In genomic region chr11:122115520-122116343, GRCh38 we compare ENCODE assay signal across 9 cellular contexts. TPM values are rescaled to one million over a fixed set of nuclear protein-coding genes. Genes with fewer than 3 reads are reported as not detected.
DNase-seq lines count a peak whose midpoint lies in the region; ATAC-seq, FAIRE-seq and TF ChIP-seq lines count a peak whose summit lies in the region.
"Had no signal": no experiment of that assay in that cellular context is flagged by ENCODE, and none has a peak within 500 bp of the region (broad histone marks: within the 10 kb centered on the region; RNA-seq: fewer than 3 reads in every experiment).

TSS of gene BLID (minus strand) at chr11:122116215. CDS start at chr11:122115922, 293 bp downstream.

- no peaks in the 10 kb centered on the region for H3K79me1 ChIP-seq in mesendoderm (ENCODE audit: low read length)

- H3K23ac ChIP-seq in mesendoderm (ENCODE audit: low read length) = no peak within 1 kb of the TSS

- no peaks in the 10 kb centered on the region for H3K79me2 ChIP-seq in mesendoderm (ENCODE audit: control insufficient read depth, insufficient read depth, low read length)

- H3K4me3 ChIP-seq in AG09309 (ENCODE audit: control insufficient read depth, low read depth, low read length) = no peak within 1 kb of the TSS
- H3K4me3 ChIP-seq in cardiac fibroblast (replicated peaks in 1 of 2; ENCODE audit: low read depth in 2 of 2, low read length in 2 of 2) = no peak within 1 kb of the TSS
- no peak within 1 kb of the TSS for H3K4me3 ChIP-seq in mesendoderm (ENCODE audit: low read length)

- no peak within 1 kb of the TSS for H4K8ac ChIP-seq in mesendoderm (ENCODE audit: low read depth, low read length)

- ATAC-seq in GM21786 (IDR thresholded peaks at IDR 0.05; ENCODE audit: unreplicated experiment) = no peak

- TF ChIP-seq CTCF in AG09309 (IDR thresholded peaks at IDR 0.05; ENCODE audit: control insufficient read depth, insufficient read depth, low read depth, low read length, missing control alignments) (peak; percentile 65), cardiac fibroblast (IDR thresholded peaks at IDR 0.05; ENCODE audit: low read depth, low read length) (peak; percentile 64)

- FAIRE-seq in frontal cortex (lab: Jason Lieb, UNC) = no peak

- H3K27me3 ChIP-seq in mesendoderm (ENCODE audit: insufficient read depth, low read length, poor library complexity) = no peaks in the 10 kb centered on the region

- H3K36me3 ChIP-seq in mesendoderm (ENCODE audit: control insufficient read depth, insufficient read depth, low read length) = no peaks in the 10 kb centered on the region

- no peak within 1 kb of the TSS for H3K9ac ChIP-seq in mesendoderm (ENCODE audit: low read length)

- no peak within 1 kb of the TSS for H2AK5ac ChIP-seq in mesendoderm (ENCODE audit: low read length)

- DNase-seq in AG09309 (ENCODE audit: low read depth) (no peak), HT-29 (ENCODE audit: low spot score) (peak; percentile 67), cardiac fibroblast (ENCODE audit: low read depth in 2 of 2) (peak; percentile 63 to 65), mesendoderm (peak; percentile 70), HK-2 (ENCODE audit: unreplicated experiment) (no peak), frontal cortex (ENCODE audit: low spot score in 2 of 2) (no peak), ureter (ENCODE audit: low spot score) (no peak)
- DNase-seq: activated naive CD4-positive, alpha-beta T cell treated with anti-CD3 and anti-CD28 coated beads, Interleukin-2, amount 50 U/mL, for 16 hours had no signal

- no peak within 1 kb of the TSS for H2BK5ac ChIP-seq in mesendoderm (ENCODE audit: low read length)

- no peak within 1 kb of the TSS for H3K27ac ChIP-seq in mesendoderm (ENCODE audit: low read depth, low read length)

- no peak within 1 kb of the TSS for H3K4ac ChIP-seq in mesendoderm (ENCODE audit: low read depth, low read length)

- no peak within 1 kb of the TSS for H2BK15ac ChIP-seq in mesendoderm (replicated peaks; ENCODE audit: low read depth)

- no peak within 1 kb of the TSS for H4K5ac ChIP-seq in mesendoderm (ENCODE audit: low read length)

- no peak within 1 kb of the TSS for H3K4me2 ChIP-seq in mesendoderm (ENCODE audit: low read length)

- no CpG with 5 or more reads among the region's 10 CpGs for whole genome bisulfite sequencing in mesendoderm (ENCODE audit: extremely low coverage, insufficient coverage, low lambda C conversion rate)

- no peak within 1 kb of the TSS for H3K56ac ChIP-seq in mesendoderm (ENCODE audit: low read length)

- H2BK120ac ChIP-seq in mesendoderm (ENCODE audit: low read depth, low read length) = no peak within 1 kb of the TSS

- H3K4me1 ChIP-seq in mesendoderm (ENCODE audit: control insufficient read depth, low read depth, low read length) = no peaks in the 10 kb centered on the region

- no peak within 1 kb of the TSS for H3K18ac ChIP-seq in mesendoderm (ENCODE audit: low read length)

RNA-seq across cellular contexts. Expression of gene BLID, which starts in this region (rescaled TPM):
- total RNA-seq in HT-29 (2014; rRNA removed; shearing (Covaris generic)) = not detected in 2 replicates
- not detected for polyA plus RNA-seq in mesendoderm (2013, experiment 1 of 2)
- not detected for polyA plus RNA-seq in mesendoderm (2013, experiment 2 of 2)
- total RNA-seq in frontal cortex (1.2 TPM), ureter (2.6 TPM)

Comparison
In these comparisons a context has a peak if more than half of its experiments do, and no peak if none do; other contexts are left out.
1. Peak in DNase-seq in HT-29; RNA of the gene not detected or under 1 TPM.
2. DNase-seq: peak in cardiac fibroblast (2 of 2) and mesendoderm (single experiment); none in AG09309 (single experiment), HK-2 (single experiment), frontal cortex (0 of 2) and ureter (single experiment).